ENCODE assay signal across 21 cellular contexts in genomic region chr11:123191939-123192338, GRCh38. TPM values are rescaled to one million over a fixed set of nuclear protein-coding genes. Genes with fewer than 3 reads are reported as not detected.
DNase-seq lines count a peak whose midpoint lies in the region; ATAC-seq and TF ChIP-seq lines count a peak whose summit lies in the region.
"Had no signal": no experiment of that assay in that cellular context is flagged by ENCODE, and none has a peak within 500 bp of the region (broad histone marks: within the 10 kb centered on the region; RNA-seq: fewer than 3 reads in every experiment).

No MANE protein-coding gene starts in this region.

- H3K4me3 ChIP-seq in esophagus muscularis mucosa (peak overlapping the region; percentile 56 to 69 (median 64)), vagina (peak overlapping the region in 1 of 2 donors; percentile 50)
- H3K4me3 ChIP-seq: gastrocnemius medialis, SJSA1 had no signal

- peaks cover 44% of the 10 kb centered on the region for H3K4me1 Mint-ChIP-seq in stimulated activated naive CD8-positive, alpha-beta T cell treated with anti-CD3 and anti-CD28 coated beads, Interleukin-15, amount 100 ng/mL, for 72 hours
- peaks cover 63% of the 10 kb centered on the region for H3K4me1 Mint-ChIP-seq in nephron

- peaks cover 83% of the 10 kb centered on the region for H3K27me3 Mint-ChIP-seq in stimulated activated naive CD8-positive, alpha-beta T cell treated with anti-CD3 and anti-CD28 coated beads, Interleukin-15, amount 100 ng/mL, for 72 hours
- peaks cover 37% of the 10 kb centered on the region for H3K27me3 Mint-ChIP-seq in nephron (ENCODE audit: low read depth)

- peaks cover 17 to 85% (median 82%) of the 10 kb centered on the region in 4 donors for H3K4me1 ChIP-seq in esophagus muscularis mucosa
- peaks cover 7% of the 10 kb centered on the region for H3K4me1 ChIP-seq in vagina

- H3K9me3 ChIP-seq in esophagus muscularis mucosa (no peaks in the 10 kb centered on the region), vagina (no peaks in the 10 kb centered on the region)
- H3K9me3 ChIP-seq: gastrocnemius medialis, SJSA1 had no signal

- H3K4me3 Mint-ChIP-seq in stimulated activated naive CD8-positive, alpha-beta T cell treated with anti-CD3 and anti-CD28 coated beads, Interleukin-15, amount 100 ng/mL, for 72 hours: no peak overlapping the region
- peak overlapping the region; percentile 3 to 45 (median 5) for H3K4me3 Mint-ChIP-seq in nephron

- H3K27ac ChIP-seq in esophagus muscularis mucosa (replicated peaks in 1 of 4) (peak overlapping the region; percentile 88 to 96 (median 92)), vagina (peak overlapping the region; percentile 90)
- H3K27ac ChIP-seq: epithelial cell of prostate, gastrocnemius medialis, SJSA1 had no signal

- H3K9me3 Mint-ChIP-seq in stimulated activated naive CD8-positive, alpha-beta T cell treated with anti-CD3 and anti-CD28 coated beads, Interleukin-15, amount 100 ng/mL, for 72 hours: no peaks in the 10 kb centered on the region
- no peaks in the 10 kb centered on the region for H3K9me3 Mint-ChIP-seq in nephron

- 51% methylated on average over 2 of the region's 2 CpGs for WGBS in esophagus muscularis mucosa

- DNase-seq in stimulated activated naive CD8-positive, alpha-beta T cell treated with anti-CD3 and anti-CD28 coated beads, Interleukin-15, amount 100 ng/mL, for 72 hours: no peak
- no peak for DNase-seq in stimulated activated naive CD8-positive, alpha-beta T cell treated with anti-CD3 and anti-CD28 coated beads, Interleukin-15, Interleukin-2, amounts not matched to agents 100 U/mL and 50 U/mL, for 24 hours
- DNase-seq in esophagus muscularis mucosa (ENCODE audit: extremely low spot score) (no peak), vagina (ENCODE audit: extremely low spot score in 2 of 2) (no peak), SW480 (ENCODE audit: low spot score) (no peak), DMS79 treated with DMSO at 0.1 percent for 48 hours (lab: John Stamatoyannopoulos, UW) (no peak)
- DNase-seq: ACHN; activated CD4-positive, alpha-beta T cell treated with anti-CD3 and anti-CD28 coated beads for 48 hours; activated naive CD4-positive, alpha-beta T cell treated with anti-CD3 and anti-CD28 coated beads, Interleukin-2, amount 50 U/mL, for 16 hours; EL; gastrocnemius medialis; islet precursor cell; KG1; NCI-H146; NCI-H510A treated with DMSO at 0.1 percent for 48 hours had no signal

- TF ChIP-seq POLR2A in esophagus muscularis mucosa (IDR thresholded peaks at IDR 0.05; ENCODE audit: low read depth) (no peak), vagina (IDR thresholded peaks at IDR 0.05) (no peak)

- no peaks in the 10 kb centered on the region for H3K36me3 ChIP-seq in esophagus muscularis mucosa
- H3K36me3 ChIP-seq in vagina: no peaks in the 10 kb centered on the region
- H3K36me3 ChIP-seq: gastrocnemius medialis had no signal

- TF ChIP-seq EP300 in esophagus muscularis mucosa (IDR thresholded peaks at IDR 0.05): no peak

- TF ChIP-seq CTCF in esophagus muscularis mucosa (IDR thresholded peaks at IDR 0.05): no peak
- no peak for TF ChIP-seq CTCF in nephron (IDR thresholded peaks at IDR 0.05; ENCODE audit: unreplicated experiment in 3 of 3)
- no peak for TF ChIP-seq CTCF in vagina (IDR thresholded peaks at IDR 0.05)

- intact Hi-C loops in esophagus muscularis mucosa (cut with DNase I) (no loop called here), vagina (cut with DNase I) (no loop called here)

- no peak overlapping the region for H3K27ac Mint-ChIP-seq in stimulated activated naive CD8-positive, alpha-beta T cell treated with anti-CD3 and anti-CD28 coated beads, Interleukin-15, amount 100 ng/mL, for 72 hours
- no peak overlapping the region for H3K27ac Mint-ChIP-seq in nephron
- H3K27ac Mint-ChIP-seq: CD14-positive monocyte, progenitor cell of endocrine pancreas had no signal

- ATAC-seq in stimulated activated naive CD8-positive, alpha-beta T cell treated with anti-CD3 and anti-CD28 coated beads, Interleukin-15, amount 100 ng/mL, for 72 hours: peak; percentile 38
- ATAC-seq in stimulated activated naive CD8-positive, alpha-beta T cell treated with anti-CD3 and anti-CD28 coated beads, Interleukin-15, Interleukin-2, amounts not matched to agents 100 U/mL and 50 U/mL, for 24 hours: no peak
- ATAC-seq in GM18511 (IDR thresholded peaks at IDR 0.05; ENCODE audit: unreplicated experiment): no peak
- ATAC-seq: gastrocnemius medialis had no signal

- peaks cover 0 to 27% (median 0%) of the 10 kb centered on the region in 4 donors for H3K27me3 ChIP-seq in esophagus muscularis mucosa
- H3K27me3 ChIP-seq in vagina: no peaks in the 10 kb centered on the region
- H3K27me3 ChIP-seq: SJSA1 had no signal

- H3K36me3 Mint-ChIP-seq in nephron (ENCODE audit: low read depth): peaks cover 15% of the 10 kb centered on the region
- H3K36me3 Mint-ChIP-seq: CD14-positive monocyte had no signal

RNA-seq across cellular contexts. Expression of gene CLMP, which starts 3.1 kb away (rescaled TPM):
- total RNA-seq in esophagus muscularis mucosa (100 to 1,000 TPM; 169 to 215 (median 197) TPM), vagina (99.4 TPM)

Comparison
In these comparisons a context has a peak if more than half of its experiments do, and no peak if none do; other contexts are left out.
1. H3K4me3 Mint-ChIP-seq: peak in nephron (3 of 3); none in stimulated activated naive CD8-positive, alpha-beta T cell treated with anti-CD3 and anti-CD28 coated beads, Interleukin-15, amount 100 ng/mL, for 72 hours (0 of 2).